Comparison of ENCODE assay signal across 13 cellular contexts in genomic region chr11:77068461-77069335, GRCh38. TPM values are rescaled to one million over a fixed set of nuclear protein-coding genes. Genes with fewer than 3 reads are reported as not detected.
DNase-seq lines count a peak whose midpoint lies in the region; ATAC-seq and TF ChIP-seq lines count a peak whose summit lies in the region.
"Had no signal": no experiment of that assay in that cellular context is flagged by ENCODE, and none has a peak within 500 bp of the region (broad histone marks: within the 10 kb centered on the region; RNA-seq: fewer than 3 reads in every experiment).

No MANE protein-coding gene starts in this region.

- no peak overlapping the region for H3K27ac ChIP-seq in CD4-positive, CD25-positive, alpha-beta regulatory T cell (ENCODE audit: insufficient read depth, low read length, poor library complexity, severe bottlenecking)
- H3K27ac ChIP-seq in IMR-90 (ENCODE audit: insufficient read depth, low read length) (no peak overlapping the region), osteoblast (ENCODE audit: low read depth, low read length) (no peak overlapping the region)

- no peak overlapping the region for H2AK9ac ChIP-seq in IMR-90 (replicated peaks; ENCODE audit: low read depth, low read length, poor library complexity)

- no peaks in the 10 kb centered on the region for H3K36me3 ChIP-seq in CD4-positive, CD25-positive, alpha-beta regulatory T cell (ENCODE audit: control insufficient read depth, insufficient read depth, low read length)
- no peaks in the 10 kb centered on the region for H3K36me3 ChIP-seq in IMR-90 (ENCODE audit: control insufficient read depth, insufficient read depth, low read length)
- no peaks in the 10 kb centered on the region for H3K36me3 ChIP-seq in osteoblast (ENCODE audit: insufficient read depth, low read length)
- H3K36me3 ChIP-seq: esophagus muscularis mucosa had no signal

- no peak overlapping the region for H2BK20ac ChIP-seq in IMR-90 (ENCODE audit: low read depth, low read length)

- POLR2A ChIA-PET in IMR-90 (lab: Charles Lee; ENCODE audit: unreplicated experiment), result no interaction called here

- peaks cover 49% of the 10 kb centered on the region for H3K79me2 ChIP-seq in osteoblast (ENCODE audit: insufficient read depth, low read length)

- H3K79me1 ChIP-seq in IMR-90 (ENCODE audit: low read depth in 1 of 2, low read length in 2 of 2), result peaks cover 11 to 41% of the 10 kb centered on the region in 2 experiments; a peak in 3 of 4 replicates

- no peak overlapping the region for H2BK5ac ChIP-seq in IMR-90 (ENCODE audit: low read depth, low read length, poor library complexity, severe bottlenecking)

- TF ChIP-seq POLR2A in IMR-90 (IDR thresholded peaks at IDR 0.05; ENCODE audit: low read depth, low read length), result no peak

- no peak overlapping the region for H3K23ac ChIP-seq in IMR-90 (ENCODE audit: low read depth, low read length)

- H3K4me1 ChIP-seq in CD4-positive, CD25-positive, alpha-beta regulatory T cell (ENCODE audit: control insufficient read depth, insufficient read depth, low read length, poor library complexity, severe bottlenecking), result peaks cover 17% of the 10 kb centered on the region
- H3K4me1 ChIP-seq in IMR-90 (ENCODE audit: control insufficient read depth, insufficient read depth, low read length) (peaks cover 31% of the 10 kb centered on the region), osteoblast (ENCODE audit: insufficient read depth, low read length) (peaks cover 35% of the 10 kb centered on the region)

- H3K4me3 ChIP-seq in CD4-positive, CD25-positive, alpha-beta regulatory T cell (ENCODE audit: low read depth, low read length), result no peak overlapping the region
- no peak overlapping the region for H3K4me3 ChIP-seq in IMR-90 (ENCODE audit: insufficient read depth, low read depth, low read length)
- H3K4me3 ChIP-seq in osteoblast (ENCODE audit: insufficient read depth, low read length), result no peak overlapping the region

- no peak overlapping the region for H4K8ac ChIP-seq in IMR-90 (ENCODE audit: low read depth in 2 of 2, low read length in 2 of 2)

- no peak for DNase-seq in CD4-positive, CD25-positive, alpha-beta regulatory T cell
- DNase-seq in IMR-90 (no peak), immature natural killer cell (no peak), osteoblast (ENCODE audit: insufficient read length, low spot score, missing footprints) (peak; percentile 74), germinal center (ENCODE audit: low spot score) (no peak), iPS-NIHi7 (ENCODE audit: extremely low spot score) (no peak)
- DNase-seq in stimulated activated CD4-positive, alpha-beta T cell treated with anti-CD3 and anti-CD28 coated beads, Interleukin-4, amount 100 ng/mL, for 1 hour, result no peak
- DNase-seq: activated CD8-positive, alpha-beta memory T cell treated with anti-CD3 and anti-CD28 coated beads, Interleukin-2, amount 50 U/mL, for 4 hours; C1 segment of cervical spinal cord; NCI-H345 had no signal

- H3K9me1 ChIP-seq in IMR-90 (ENCODE audit: insufficient read depth, low read length), result peaks cover 15% of the 10 kb centered on the region

- TF ChIP-seq RAD21 in IMR-90 (IDR thresholded peaks at IDR 0.05; ENCODE audit: low read length), result no peak

- 60% methylated on average over 1 of the region's 7 CpGs; no CpG with 5 or more reads in 1 of the 2 experiments for WGBS in IMR-90 (ENCODE audit: extremely low coverage in 2 of 2, insufficient read length in 1 of 2), 2 experiments

- intact Hi-C loops in IMR-90 (cut with micrococcal nuclease), result no loop called here

- dilution Hi-C loops in IMR-90 (cut with HindIII; ENCODE audit: low sequenced_read_pairs, unreplicated experiment), result no loop called here

- no peak overlapping the region for H2AFZ ChIP-seq in IMR-90 (replicated peaks; ENCODE audit: low read length, poor library complexity)
- H2AFZ ChIP-seq in osteoblast (ENCODE audit: low read length), result no peak overlapping the region

- H3K14ac ChIP-seq in IMR-90 (replicated peaks; ENCODE audit: low read depth, low read length), result no peak overlapping the region

- H2BK120ac ChIP-seq in IMR-90 (ENCODE audit: low read depth, low read length), result no peak overlapping the region

- TF ChIP-seq CTCF in IMR-90 (conservative IDR thresholded peaks at IDR 0.05; ENCODE audit: low read depth, low read length) (no peak), osteoblast (IDR thresholded peaks at IDR 0.05; ENCODE audit: extremely low read depth, low read depth, low read length) (no peak)

- in situ Hi-C loops in IMR-90 (cut with MboI; ENCODE audit: low sequenced_read_pairs), result no loop called here

- no peaks in the 10 kb centered on the region for H3K27me3 ChIP-seq in CD4-positive, CD25-positive, alpha-beta regulatory T cell (ENCODE audit: control insufficient read depth, insufficient read depth, low read length)
- H3K27me3 ChIP-seq in IMR-90 (ENCODE audit: control insufficient read depth, insufficient read depth, low read length) (no peaks in the 10 kb centered on the region), osteoblast (ENCODE audit: insufficient read depth, low read length) (no peaks in the 10 kb centered on the region)
- H3K27me3 ChIP-seq: esophagus muscularis mucosa had no signal

- H3K9me3 Mint-ChIP-seq in CD4-positive, CD25-positive, alpha-beta regulatory T cell, result no peaks in the 10 kb centered on the region
- H3K9me3 Mint-ChIP-seq in immature natural killer cell, result no peaks in the 10 kb centered on the region

- CTCF ChIA-PET in IMR-90 (lab: Yijun Ruan, JAX), result no interaction called here

- peak overlapping the region in 1 of 3 donors; percentile 49 for H3K27ac Mint-ChIP-seq in CD4-positive, CD25-positive, alpha-beta regulatory T cell
- no peak overlapping the region for H3K27ac Mint-ChIP-seq in immature natural killer cell

- BruUV-seq in IMR-90 (replicated peaks; lab: Mats Ljungman, UMichigan), result no TSS peak

- no peak overlapping the region for H4K91ac ChIP-seq in IMR-90 (ENCODE audit: insufficient read depth, low read depth, low read length)

- H3K4ac ChIP-seq in IMR-90 (ENCODE audit: low read depth, low read length), result no peak overlapping the region

- H3K27me3 Mint-ChIP-seq in CD4-positive, CD25-positive, alpha-beta regulatory T cell, result peaks cover 5% of the 10 kb centered on the region
- peaks cover 9 to 26% (median 10%) of the 10 kb centered on the region in 3 donors for H3K27me3 Mint-ChIP-seq in immature natural killer cell (ENCODE audit: low read depth in 3 of 3)

- ATAC-seq in CD4-positive, CD25-positive, alpha-beta regulatory T cell (ENCODE audit: low read depth in 2 of 2), result no peak
- no peak for ATAC-seq in IMR-90 (ENCODE audit: low read depth)
- no peak for ATAC-seq in GM18909 (IDR thresholded peaks at IDR 0.05; ENCODE audit: poor library complexity, unreplicated experiment)

- H3K56ac ChIP-seq in IMR-90 (ENCODE audit: extremely low read depth, insufficient read depth, low read length), result no peak overlapping the region

- peak overlapping the region in 3 of 4 donors; percentile 61 to 83 (median 66) for H3K4me3 Mint-ChIP-seq in CD4-positive, CD25-positive, alpha-beta regulatory T cell
- peak overlapping the region; percentile 56 to 90 (median 82) for H3K4me3 Mint-ChIP-seq in immature natural killer cell

- no peak overlapping the region for H3K18ac ChIP-seq in IMR-90 (ENCODE audit: low read depth, low read length)

- H2AK5ac ChIP-seq in IMR-90 (ENCODE audit: low read depth, low read length), result no peak overlapping the region

- H2BK15ac ChIP-seq in IMR-90 (ENCODE audit: low read depth, low read length), result no peak overlapping the region

- peaks cover 5% of the 10 kb centered on the region for H3K36me3 Mint-ChIP-seq in CD4-positive, CD25-positive, alpha-beta regulatory T cell
- H3K36me3 Mint-ChIP-seq in immature natural killer cell, result no peaks in the 10 kb centered on the region

- H3K9ac ChIP-seq in IMR-90 (ENCODE audit: low read depth, low read length), result no peak overlapping the region

- H3K4me2 ChIP-seq in IMR-90 (ENCODE audit: low read depth, low read length), result peak overlapping the region; percentile 6; the same call in 1 of the 2 replicates
- H3K4me2 ChIP-seq in osteoblast (ENCODE audit: insufficient read depth, low read length), result no peak overlapping the region

- no peaks in the 10 kb centered on the region for H3K9me3 ChIP-seq in CD4-positive, CD25-positive, alpha-beta regulatory T cell (ENCODE audit: control insufficient read depth in 2 of 2, low read length in 2 of 2)
- no peaks in the 10 kb centered on the region for H3K9me3 ChIP-seq in IMR-90 (ENCODE audit: control insufficient read depth, insufficient read depth, low read length)
- H3K9me3 ChIP-seq in osteoblast (ENCODE audit: low read depth, low read length), result no peaks in the 10 kb centered on the region
- H3K9me3 ChIP-seq: esophagus muscularis mucosa had no signal

- no peak overlapping the region for H4K5ac ChIP-seq in IMR-90 (ENCODE audit: low read depth, low read length)

- peaks cover 0 to 22% (median 6%) of the 10 kb centered on the region in 4 donors for H3K4me1 Mint-ChIP-seq in CD4-positive, CD25-positive, alpha-beta regulatory T cell
- peaks cover 58 to 70% of the 10 kb centered on the region in 2 donors for H3K4me1 Mint-ChIP-seq in immature natural killer cell

- H4K20me1 ChIP-seq in IMR-90 (ENCODE audit: insufficient read depth, low read length) (peaks cover 6% of the 10 kb centered on the region), osteoblast (ENCODE audit: insufficient read depth, low read length) (peaks cover 11% of the 10 kb centered on the region)

RNA-seq across cellular contexts. Expression of gene CAPN5, which starts 1.9 kb away (rescaled TPM):
- total RNA-seq in CD4-positive, CD25-positive, alpha-beta regulatory T cell, result 2.8 TPM
- polyA plus RNA-seq in CD4-positive, CD25-positive, alpha-beta regulatory T cell, result 1 to 10 TPM in 3 of 4 donors, under 1 TPM in 1; 0.74 to 1.3 (median 1.1) TPM
- total RNA-seq in IMR-90 (2012; rRNA removed) (8.1 TPM in 2 replicates), osteoblast (6.5 and 8.5 TPM in 2 replicates)
- polyA plus RNA-seq in IMR-90 (2012; rRNA removed) (24.0 and 26.9 TPM in 2 replicates), immature natural killer cell (10 to 100 TPM in 1 of 3 donors, 1 to 10 TPM in 2; 1.6 to 18.8 (median 6.1) TPM)
- polyA plus RNA-seq in IMR-90 (2012; cell fraction: cytosol; rRNA removed), result 13.0 and 28.2 TPM in 2 replicates
- polyA plus RNA-seq in IMR-90 (2012; cell fraction: nucleus; rRNA removed; ENCODE audit: low replicate concordance), result 72.1 and 107 TPM in 2 replicates

RNA-seq across cellular contexts. Expression of gene OMP, which starts 33.9 kb away (rescaled TPM):
- total RNA-seq in CD4-positive, CD25-positive, alpha-beta regulatory T cell, result not detected
- polyA plus RNA-seq in CD4-positive, CD25-positive, alpha-beta regulatory T cell, result not detected
- not detected in 2 replicates for total RNA-seq in IMR-90 (2012; rRNA removed)
- 0.27 and 0.46 TPM in 2 replicates for polyA plus RNA-seq in IMR-90 (2012; rRNA removed)
- 0.19 TPM in 1 of 2 replicates, not detected in the other for polyA plus RNA-seq in IMR-90 (2012; cell fraction: cytosol; rRNA removed)
- 0.71 and 1.6 TPM in 2 replicates for polyA plus RNA-seq in IMR-90 (2012; cell fraction: nucleus; rRNA removed; ENCODE audit: low replicate concordance)
- not detected for polyA plus RNA-seq in immature natural killer cell
- 0.88 TPM in 1 of 2 replicates, not detected in the other for total RNA-seq in osteoblast
- total RNA-seq: esophagus muscularis mucosa, lung microvascular endothelial cell had no signal

RNA-seq across cellular contexts. Expression of gene B3GNT6, which starts 34.5 kb away (rescaled TPM):
- total RNA-seq in CD4-positive, CD25-positive, alpha-beta regulatory T cell, result not detected
- not detected for polyA plus RNA-seq in CD4-positive, CD25-positive, alpha-beta regulatory T cell
- total RNA-seq in IMR-90 (2012; rRNA removed) (not detected in 2 replicates), osteoblast (not detected in 2 replicates)
- polyA plus RNA-seq in IMR-90 (2012; rRNA removed) (0.03 TPM in 1 of 2 replicates, not detected in the other), immature natural killer cell (not detected)
- polyA plus RNA-seq in IMR-90 (2012; cell fraction: cytosol; rRNA removed), result not detected in 2 replicates
- 0.02 TPM in 1 of 2 replicates, not detected in the other for polyA plus RNA-seq in IMR-90 (2012; cell fraction: nucleus; rRNA removed; ENCODE audit: low replicate concordance)
- total RNA-seq: lung microvascular endothelial cell had no signal

RNA-seq across cellular contexts. Expression of gene MYO7A, which starts 59.3 kb away (rescaled TPM):
- 0.84 TPM for total RNA-seq in CD4-positive, CD25-positive, alpha-beta regulatory T cell
- under 1 TPM in 3 of 4 donors, not detected in 1; 0.12 to 0.22 (median 0.14) TPM for polyA plus RNA-seq in CD4-positive, CD25-positive, alpha-beta regulatory T cell
- total RNA-seq in IMR-90 (2012; rRNA removed) (under 0.01 TPM in 1 of 2 replicates, not detected in the other), osteoblast (under 0.01 TPM in 2 replicates)
- polyA plus RNA-seq in IMR-90 (2012; rRNA removed) (0.01 and 0.02 TPM in 2 replicates), immature natural killer cell (under 1 TPM in 2 of 3 donors, not detected in 1; 0.21 to 0.45 TPM)
- 0.02 and 0.05 TPM in 2 replicates for polyA plus RNA-seq in IMR-90 (2012; cell fraction: cytosol; rRNA removed)
- polyA plus RNA-seq in IMR-90 (2012; cell fraction: nucleus; rRNA removed; ENCODE audit: low replicate concordance), result 0.23 and 0.24 TPM in 2 replicates
